8 cellular contexts compared by ENCODE assay signal in the genomic region with DNA sequence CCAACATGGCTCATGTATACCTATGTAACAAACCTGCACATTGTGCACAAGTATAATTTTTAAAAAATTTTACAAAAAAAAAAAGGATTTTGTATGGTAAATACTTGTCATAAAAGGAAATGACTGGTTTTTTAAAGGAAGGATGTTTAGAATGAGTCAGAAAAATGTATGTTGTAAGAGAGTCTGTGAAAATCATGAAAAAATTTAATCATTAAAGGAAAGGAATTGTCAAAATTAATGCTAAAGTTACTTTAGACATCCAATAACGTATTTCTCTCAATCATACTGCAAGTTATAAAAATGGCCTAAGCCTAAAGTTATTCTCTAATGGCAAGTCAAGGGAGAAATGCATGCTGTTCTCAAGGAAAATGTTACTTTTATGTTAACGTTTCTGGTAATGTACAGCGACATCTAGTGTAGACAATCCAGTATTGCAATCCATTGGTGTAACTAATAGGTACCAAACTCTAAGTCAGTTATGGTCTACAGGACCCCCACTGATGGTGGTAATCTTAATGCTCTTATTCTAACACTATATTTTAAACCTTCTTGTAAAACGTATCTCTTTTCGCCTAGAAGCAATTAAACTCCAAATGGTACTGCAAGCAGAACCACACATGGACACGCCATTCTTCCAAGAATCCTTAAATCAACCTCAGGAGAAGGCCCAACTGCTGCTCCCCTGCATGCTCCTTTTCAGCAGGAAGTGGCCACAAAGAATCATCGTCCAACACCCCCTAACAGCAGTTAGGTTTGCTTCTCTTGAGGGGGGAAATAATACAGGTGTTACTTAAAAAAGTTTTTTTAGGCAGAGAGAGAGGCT. TPM values are rescaled to one million over a fixed set of nuclear protein-coding genes. Genes with fewer than 3 reads are reported as not detected.
DNase-seq lines count a peak whose midpoint lies in the region; ATAC-seq, FAIRE-seq and TF ChIP-seq lines count a peak whose summit lies in the region.

No MANE protein-coding gene starts in this region.

- no peaks in the 10 kb centered on the region for H3K27me3 ChIP-seq in GM23248 (replicated peaks; ENCODE audit: insufficient read depth)
- no peaks in the 10 kb centered on the region for H3K27me3 ChIP-seq in brain microvascular endothelial cell (replicated peaks)
- H3K27me3 ChIP-seq in HepG2 (ENCODE audit: control insufficient read depth in 1 of 2, insufficient read depth in 2 of 2, low read length in 2 of 2): no peaks in the 10 kb centered on the region
- no peaks in the 10 kb centered on the region for H3K27me3 ChIP-seq in aorta (ENCODE audit: control insufficient read depth in 1 of 2, insufficient read depth in 2 of 2, low read length in 1 of 2)

- TF ChIP-seq CTCF in CD14-positive monocyte (IDR thresholded peaks at IDR 0.05): peak; percentile 100
- peak; percentile 50 for TF ChIP-seq CTCF in brain microvascular endothelial cell (IDR thresholded peaks at IDR 0.05; ENCODE audit: low read depth, low read length, missing control alignments)
- peak; percentile 76 for TF ChIP-seq CTCF in HepG2 (CRISPR knock-in tag; IDR thresholded peaks at IDR 0.05)

- peaks cover 0 to 2% (median 0%) of the 10 kb centered on the region in 3 donors for H3K27me3 Mint-ChIP-seq in CD14-positive monocyte (ENCODE audit: low read depth in 3 of 3)
- H3K27me3 Mint-ChIP-seq in activated T-helper 17 cell treated with anti-CD3 and anti-CD28 coated beads, Interleukin-2, amount 50 U/mL, for 72 hours: no peaks in the 10 kb centered on the region

- H3K4me3 ChIP-seq in GM23248 (no peak overlapping the region), brain microvascular endothelial cell (ENCODE audit: low read depth, low read length) (no peak overlapping the region), HepG2 (replicated peaks in 1 of 3; ENCODE audit: insufficient read depth in 1 of 3, low read depth in 2 of 3, low read length in 3 of 3) (no peak overlapping the region), aorta (ENCODE audit: low read length in 2 of 2) (no peak overlapping the region)

- no TSS peak for BruUV-seq in HepG2 (replicated peaks; lab: Mats Ljungman, UMichigan)

- DNase-seq in CD14-positive monocyte (ENCODE audit: low spot score) (no peak), GM23248 (peak; percentile 57), NCI-H460 (ENCODE audit: extremely low read depth, low read depth) (peak; percentile 46), brain microvascular endothelial cell (peak; percentile 44), HepG2 (ENCODE audit: low spot score) (peak; percentile 53), aorta (no peak), ecto neural progenitor cell (ENCODE audit: low spot score) (no peak)

- H4K20me1 ChIP-seq in GM23248 (ENCODE audit: insufficient read depth) (no peaks in the 10 kb centered on the region), HepG2 (ENCODE audit: insufficient read depth, low read length) (peaks cover 4% of the 10 kb centered on the region; the same call in 1 of the 2 replicates)

- peaks cover 8 to 9% of the 10 kb centered on the region in 2 donors for H3K36me3 Mint-ChIP-seq in CD14-positive monocyte
- no peaks in the 10 kb centered on the region for H3K36me3 Mint-ChIP-seq in activated T-helper 17 cell treated with anti-CD3 and anti-CD28 coated beads, Interleukin-2, amount 50 U/mL, for 72 hours (ENCODE audit: low read depth)

- TF ChIP-seq POLR2A in HepG2 (IDR thresholded peaks at IDR 0.05; ENCODE audit: insufficient read depth in 1 of 2, low read depth in 2 of 2, low read length in 2 of 2): no peak

- 73 to 76% methylated on average over 7 of the region's 7 CpGs for WGBS in GM23248 (ENCODE audit: low coverage in 1 of 2, low lambda C conversion rate in 2 of 2, missing lambda C conversion rate in 2 of 2), 2 experiments
- WGBS in HepG2 (ENCODE audit: low lambda C conversion rate): 28% methylated on average over 7 of the region's 7 CpGs
- 62 to 65% methylated on average over 7 of the region's 7 CpGs for WGBS in aorta, 2 donors

- H3K9me2 ChIP-seq in GM23248 (ENCODE audit: insufficient read depth): no peaks in the 10 kb centered on the region

- H3K4me1 ChIP-seq in GM23248 (ENCODE audit: insufficient read depth): peaks cover 34% of the 10 kb centered on the region
- H3K4me1 ChIP-seq in HepG2 (ENCODE audit: insufficient read depth, low read length): peaks cover 5% of the 10 kb centered on the region; the same call in 1 of the 2 replicates
- peaks cover 2 to 8% of the 10 kb centered on the region in 2 donors for H3K4me1 ChIP-seq in aorta (ENCODE audit: control insufficient read depth in 1 of 2, insufficient read depth in 2 of 2, low read length in 2 of 2)

- no peaks in the 10 kb centered on the region for H3K36me3 ChIP-seq in GM23248 (ENCODE audit: low read depth)
- no peaks in the 10 kb centered on the region for H3K36me3 ChIP-seq in brain microvascular endothelial cell (replicated peaks)
- H3K36me3 ChIP-seq in HepG2 (replicated peaks in 1 of 2; ENCODE audit: control insufficient read depth in 1 of 2, insufficient read depth in 2 of 2, low read length in 2 of 2): no peaks in the 10 kb centered on the region
- no peaks in the 10 kb centered on the region for H3K36me3 ChIP-seq in aorta (ENCODE audit: control insufficient read depth in 1 of 2, insufficient read depth in 2 of 2, low read length in 1 of 2)

- peak overlapping the region; percentile 76 to 94 (median 91) for H3K27ac Mint-ChIP-seq in CD14-positive monocyte
- H3K27ac Mint-ChIP-seq in activated T-helper 17 cell treated with anti-CD3 and anti-CD28 coated beads, Interleukin-2, amount 50 U/mL, for 72 hours: no peak overlapping the region

- intact Hi-C loops in CD14-positive monocyte (cut with micrococcal nuclease): loop anchor here (2.0 to 5.0 kb wide), 3 partner anchors 35 to 77 kb away; a partner anchor contains a TSS
- intact Hi-C loops in HepG2 (cut with micrococcal nuclease; ENCODE audit: unreplicated experiment): no loop called here
- intact Hi-C loops in aorta (cut with DNase I): no loop called here

- H3K9me3 Mint-ChIP-seq in CD14-positive monocyte: peaks cover 0 to 2% (median 0%) of the 10 kb centered on the region in 7 donors
- H3K9me3 Mint-ChIP-seq in activated T-helper 17 cell treated with anti-CD3 and anti-CD28 coated beads, Interleukin-2, amount 50 U/mL, for 72 hours: no peaks in the 10 kb centered on the region

- peak; percentile 57; the same call in 2 of the 3 replicates for ATAC-seq in HepG2
- no peak for ATAC-seq in aorta (ENCODE audit: low FRiP score)
- no peak for ATAC-seq in activated T-helper 17 cell treated with anti-CD3 and anti-CD28 coated beads, Interleukin-2, amount 50 U/mL, for 72 hours (replicated peaks)

- peaks cover 30% of the 10 kb centered on the region for H3K4me1 Mint-ChIP-seq in CD14-positive monocyte
- H3K4me1 Mint-ChIP-seq in activated T-helper 17 cell treated with anti-CD3 and anti-CD28 coated beads, Interleukin-2, amount 50 U/mL, for 72 hours: no peaks in the 10 kb centered on the region

- H3F3A ChIP-seq in GM23248 (ENCODE audit: insufficient read depth): peaks cover 8% of the 10 kb centered on the region; the same call in 1 of the 2 replicates

- TF ChIP-seq EP300 in HepG2 (IDR thresholded peaks at IDR 0.05; ENCODE audit: low read depth in 2 of 2, low read length in 2 of 2) (no peak), HepG2 (CRISPR knock-in tag; IDR thresholded peaks at IDR 0.05; ENCODE audit: borderline replicate concordance) (no peak)

- H3K4me3 Mint-ChIP-seq in CD14-positive monocyte: no peak overlapping the region
- H3K4me3 Mint-ChIP-seq in activated T-helper 17 cell treated with anti-CD3 and anti-CD28 coated beads, Interleukin-2, amount 50 U/mL, for 72 hours: no peak overlapping the region

- H3K4me2 ChIP-seq in GM23248 (ENCODE audit: unreplicated experiment) (peak overlapping the region; percentile 4), HepG2 (ENCODE audit: low read depth, low read length) (no peak overlapping the region)

- no peak for TF ChIP-seq RAD21 in HepG2 (CRISPR knock-in tag; IDR thresholded peaks at IDR 0.05)

- peak; percentile 92 for FAIRE-seq in HepG2 (lab: Jason Lieb, UNC)

- no peak overlapping the region for H3K9ac ChIP-seq in GM23248
- H3K9ac ChIP-seq in HepG2 (ENCODE audit: insufficient read depth, low read depth, low read length): no peak overlapping the region

- H3K79me2 ChIP-seq in GM23248 (ENCODE audit: insufficient read depth): peaks cover 90% of the 10 kb centered on the region
- peaks cover 2% of the 10 kb centered on the region for H3K79me2 ChIP-seq in HepG2 (ENCODE audit: insufficient read depth, low read length)

- H3K9me3 ChIP-seq in GM23248 (ENCODE audit: low read depth) (no peaks in the 10 kb centered on the region), HepG2 (ENCODE audit: low read length) (no peaks in the 10 kb centered on the region), aorta (ENCODE audit: control insufficient read depth, low read length) (no peaks in the 10 kb centered on the region)

- H3K27ac ChIP-seq in GM23248: no peak overlapping the region
- H3K27ac ChIP-seq in brain microvascular endothelial cell: peak overlapping the region; percentile 41
- no peak overlapping the region for H3K27ac ChIP-seq in HepG2 (ENCODE audit: extremely low read length, insufficient read depth, low read length)
- H3K27ac ChIP-seq in aorta (ENCODE audit: low read depth in 1 of 2, low read length in 2 of 2): no peak overlapping the region

- CTCF ChIA-PET in HepG2 (lab: Yijun Ruan, JAX; ENCODE audit: low intra/inter-chr PET ratio, low total read pairs): interaction anchor here (1.2 to 2.1 kb wide), 2 partner anchors 35 to 75 kb away, joined by 4 to 8 read pairs; a partner anchor contains a TSS

- in situ Hi-C loops in GM23248 (cut with MboI): no loop called here
- in situ Hi-C loops in brain microvascular endothelial cell (cut with HindIII; ENCODE audit: low pct_ligation_motif_present, low sequenced_read_pairs): no loop called here
- in situ Hi-C loops in HepG2 (cut with HindIII; ENCODE audit: extremely low pct_ligation_motif_present, low pct_unique_long_range_greater_than_20kb): no loop called here

- POLR2A ChIA-PET in HepG2 (lab: Yijun Ruan, JAX): no interaction called here

- H2AFZ ChIP-seq in GM23248: no peak overlapping the region
- H2AFZ ChIP-seq in HepG2 (ENCODE audit: low read length): no peak overlapping the region

RNA-seq across cellular contexts. Expression of a gene that starts 35.3 kb away (rescaled TPM):
- polyA plus RNA-seq in CD14-positive monocyte (10 to 100 TPM; 20.7 to 23.9 TPM), GM23248 (2016; fragmentation: Nextera tagmentation; extraction: Ambion mirVana) (18.4 and 19.5 TPM in 2 replicates), HepG2 (2011; rRNA removed) (17.9 and 21.4 TPM in 2 replicates), aorta (1 to 10 TPM; 2.3 to 2.8 TPM)
- total RNA-seq in GM23248 (2014; rRNA removed; shearing (Covaris generic)): 13.5 and 16.5 TPM in 2 replicates
- 45.0 and 50.2 TPM in 2 replicates for total RNA-seq in NCI-H460 (2014; rRNA removed; shearing (Covaris generic))
- polyA plus RNA-seq in NCI-H460 (2014; cell fraction: nucleus; rRNA removed): 20.9 and 29.6 TPM in 2 replicates
- total RNA-seq in HepG2 (2016; rRNA removed; fragmentation: Illumina TruSeq; extraction: Trizol) (7.9 and 12.9 TPM in 2 replicates), aorta (10 to 100 TPM; 10.2 to 12.5 TPM)
- total RNA-seq in HepG2 (2016; cell fraction: cytosol; rRNA removed; fragmentation: Illumina TruSeq; extraction: Trizol; ENCODE audit: low read depth): 1.1 and 1.2 TPM in 2 replicates
- total RNA-seq in HepG2 (2016; cell fraction: insoluble cytoplasmic fraction; rRNA removed; fragmentation: Illumina TruSeq; extraction: Trizol): 9.2 and 11.9 TPM in 2 replicates
- total RNA-seq in HepG2 (2016; cell fraction: membrane; rRNA removed; fragmentation: Illumina TruSeq; extraction: Trizol): 2.6 and 2.7 TPM in 2 replicates
- total RNA-seq in HepG2 (2016; cell fraction: nucleus; rRNA removed; fragmentation: Illumina TruSeq; extraction: Trizol): 13.8 and 15.3 TPM in 2 replicates
- 14.9 and 17.6 TPM in 2 replicates for polyA plus RNA-seq in HepG2 (2011; cell fraction: cytosol; rRNA removed)
- polyA plus RNA-seq in HepG2 (2011; cell fraction: nucleus; rRNA removed): 6.9 and 7.5 TPM in 2 replicates
- polyA plus RNA-seq in HepG2 (2012): 22.9 and 30.2 TPM in 2 replicates
- 0.27 and 0.40 TPM in 2 replicates for polyA plus RNA-seq in HepG2 (2016; cell fraction: cytosol; fragmentation: Illumina TruSeq; extraction: Trizol; ENCODE audit: low read depth)
- polyA plus RNA-seq in HepG2 (2016; cell fraction: insoluble cytoplasmic fraction; fragmentation: Illumina TruSeq; extraction: Trizol; ENCODE audit: low read depth): 6.4 and 7.2 TPM in 2 replicates
- 1.1 and 1.2 TPM in 2 replicates for polyA plus RNA-seq in HepG2 (2016; cell fraction: membrane; fragmentation: Illumina TruSeq; extraction: Trizol; ENCODE audit: low read depth)
- 16.8 and 17.4 TPM in 2 replicates for polyA plus RNA-seq in HepG2 (2016; cell fraction: nucleus; fragmentation: Illumina TruSeq; extraction: Trizol; ENCODE audit: insufficient read depth, low read depth)
- polyA minus RNA-seq in HepG2 (2011; rRNA and poly(A)+ RNA removed; ENCODE audit: low replicate concordance): 52.9 and 64.7 TPM in 2 replicates
- 42.9 and 44.0 TPM in 2 replicates for polyA minus RNA-seq in HepG2 (2011; cell fraction: cytosol; rRNA and poly(A)+ RNA removed)
- 18.9 and 21.8 TPM in 2 replicates for polyA minus RNA-seq in HepG2 (2011; cell fraction: nucleus; rRNA and poly(A)+ RNA removed)
- total RNA-seq in activated T-helper 17 cell treated with anti-CD3 and anti-CD28 coated beads, Interleukin-2, amount 50 U/mL, for 72 hours: 10 to 100 TPM in 1 of 2 donors, 1 to 10 TPM in 1; 6.9 to 18.5 TPM

Comparison
In these comparisons a context has a peak if more than half of its experiments do, and no peak if none do; other contexts are left out.
1. DNase-seq: peak in GM23248 (single experiment), NCI-H460 (single experiment), brain microvascular endothelial cell (single experiment) and HepG2 (single experiment); none in CD14-positive monocyte (single experiment), aorta (0 of 2) and ecto neural progenitor cell (single experiment).
2. CTCF ChIP-seq: peak in every context shown above with its lines; median percentile 100 in CD14-positive monocyte; 76 in HepG2; 50 in brain microvascular endothelial cell.
3. intact Hi-C loops: an anchor here in CD14-positive monocyte (2.0 to 5.0 kb wide); none called in HepG2 and aorta.